In genomic region chr2:119939915-119940314, GRCh38 we compare ENCODE assay signal across 22 cellular contexts.
DNase-seq lines count a peak whose midpoint lies in the region; ATAC-seq and TF ChIP-seq lines count a peak whose summit lies in the region.
"Had no signal": no experiment of that assay in that cellular context is flagged by ENCODE, and none has a peak within 500 bp of the region (broad histone marks: within the 10 kb centered on the region; RNA-seq: fewer than 3 reads in every experiment).

No MANE protein-coding gene starts in this region.

- peaks cover 94 to 99% of the 10 kb centered on the region in 2 donors for H3K4me1 Mint-ChIP-seq in immature natural killer cell

- H3K27ac ChIP-seq in right atrium auricular region: peak overlapping the region in 1 of 2 donors; percentile 15
- no peak overlapping the region for H3K27ac ChIP-seq in MM.1S (ENCODE audit: low read length)
- peak overlapping the region; percentile 65 for H3K27ac ChIP-seq in psoas muscle
- no peak overlapping the region for H3K27ac ChIP-seq in transverse colon
- H3K27ac ChIP-seq: 22Rv1; BLaER1 treated with 17β-estradiol and CSF1 and Interleukin-3, amounts not matched to agents 10 nM and 100 nM; KMS-11; Peyer's patch had no signal

- no peaks in the 10 kb centered on the region; the same call in 1 of the 2 replicates for H3F3A ChIP-seq in MM.1S (ENCODE audit: insufficient read depth, low read length)

- ATAC-seq in Right ventricle myocardium superior (ENCODE audit: poor library complexity) (peak; percentile 63), psoas muscle (peak; percentile 74 to 90 (median 82))

- H3K4me3 ChIP-seq in right atrium auricular region: no peak overlapping the region
- H3K4me3 ChIP-seq in MM.1S (ENCODE audit: low read length): no peak overlapping the region
- H3K4me3 ChIP-seq in psoas muscle: no peak overlapping the region
- no peak overlapping the region for H3K4me3 ChIP-seq in transverse colon
- H3K4me3 ChIP-seq: BLaER1 treated with 17β-estradiol and CSF1 and Interleukin-3, amounts not matched to agents 10 nM and 100 nM; Peyer's patch had no signal

- no peaks in the 10 kb centered on the region for H3K9me2 ChIP-seq in MM.1S (replicated peaks; ENCODE audit: insufficient read depth, low read length)

- H3K9ac ChIP-seq in MM.1S (ENCODE audit: low read length): no peak overlapping the region
- H3K9ac ChIP-seq: BLaER1 treated with 17β-estradiol and CSF1 and Interleukin-3, amounts not matched to agents 10 nM and 100 nM; KMS-11 had no signal

- H3K4me1 ChIP-seq in right atrium auricular region (no peaks in the 10 kb centered on the region), MM.1S (ENCODE audit: low read length) (peaks cover 34% of the 10 kb centered on the region), psoas muscle (peaks cover 28% of the 10 kb centered on the region), transverse colon (no peaks in the 10 kb centered on the region)
- H3K4me1 ChIP-seq: BLaER1 treated with 17β-estradiol and CSF1 and Interleukin-3, amounts not matched to agents 10 nM and 100 nM; Peyer's patch had no signal

- H4K20me1 ChIP-seq in MM.1S (ENCODE audit: insufficient read depth, low read length): no peaks in the 10 kb centered on the region
- H4K20me1 ChIP-seq: BLaER1 treated with 17β-estradiol and CSF1 and Interleukin-3, amounts not matched to agents 10 nM and 100 nM had no signal

- in situ Hi-C loops in transverse colon (cut with MboI; ENCODE audit: low pct_ligation_motif_present in 1 of 4, low pct_unique_long_range_greater_than_20kb in 1 of 4, low sequenced_read_pairs in 3 of 4): no loop called here

- no peaks in the 10 kb centered on the region for H3K79me2 ChIP-seq in MM.1S (ENCODE audit: low read length)

- H3K27ac Mint-ChIP-seq in immature natural killer cell: peak overlapping the region; percentile 78 to 93 (median 89)

- no peak for TF ChIP-seq EP300 in transverse colon (IDR thresholded peaks at IDR 0.05; ENCODE audit: low read depth)

- H3K27me3 ChIP-seq in right atrium auricular region (no peaks in the 10 kb centered on the region), MM.1S (replicated peaks; ENCODE audit: insufficient read depth, low read length) (no peaks in the 10 kb centered on the region), psoas muscle (ENCODE audit: insufficient read depth in 3 of 3, low read length in 2 of 3) (no peaks in the 10 kb centered on the region), transverse colon (no peaks in the 10 kb centered on the region)
- H3K27me3 ChIP-seq: BLaER1 treated with 17β-estradiol and CSF1 and Interleukin-3, amounts not matched to agents 10 nM and 100 nM; Peyer's patch had no signal

- TF ChIP-seq POLR2A in transverse colon (IDR thresholded peaks at IDR 0.05): no peak

- H3K27me3 Mint-ChIP-seq in immature natural killer cell (ENCODE audit: low read depth in 3 of 3): peaks cover 0 to 3% (median 0%) of the 10 kb centered on the region in 3 donors

- intact Hi-C loops in Right ventricle myocardium superior (cut with DNase I): no loop called here
- intact Hi-C loops in psoas muscle (cut with DNase I): loop anchor here in 1 of 2 donors (5.0 kb wide), 1 partner anchor 188 kb away; no protein-coding TSS in a partner anchor
- intact Hi-C loops in transverse colon (cut with DNase I; ENCODE audit: low total_unique reads): no loop called here

- H3K36me3 ChIP-seq in right atrium auricular region (no peaks in the 10 kb centered on the region), MM.1S (replicated peaks; ENCODE audit: insufficient read depth, low read length) (no peaks in the 10 kb centered on the region), psoas muscle (ENCODE audit: insufficient read depth in 1 of 2, low read depth in 1 of 2) (peaks cover 0 to 10% of the 10 kb centered on the region in 2 donors), transverse colon (peaks cover 0 to 11% (median 4%) of the 10 kb centered on the region in 4 donors)

- H3K4me3 Mint-ChIP-seq in immature natural killer cell: peak overlapping the region; percentile 34 to 72 (median 64)

- H3K4me2 ChIP-seq in MM.1S (ENCODE audit: low read depth, low read length): 0 out of 2 replicates have a peak overlapping the region, but pooled peaks have one; percentile 2
- H3K4me2 ChIP-seq: BLaER1 treated with 17β-estradiol and CSF1 and Interleukin-3, amounts not matched to agents 10 nM and 100 nM; KMS-11 had no signal

- TF ChIP-seq CTCF in right atrium auricular region (IDR thresholded peaks at IDR 0.05): no peak
- no peak for TF ChIP-seq CTCF in MM.1S (IDR thresholded peaks at IDR 0.05; ENCODE audit: low read length)
- TF ChIP-seq CTCF in psoas muscle (IDR thresholded peaks at IDR 0.05): no peak
- TF ChIP-seq CTCF in transverse colon (IDR thresholded peaks at IDR 0.05): no peak

- peaks cover 0 to 1% (median 0%) of the 10 kb centered on the region in 6 donors for H3K9me3 Mint-ChIP-seq in immature natural killer cell

- no peak for DNase-seq in Right ventricle myocardium superior
- no peak for DNase-seq in right atrium auricular region (ENCODE audit: low spot score)
- no peak for DNase-seq in MM.1S
- no peak for DNase-seq in immature natural killer cell
- no peak for DNase-seq in psoas muscle
- DNase-seq in NCI-H2171 (lab: John Stamatoyannopoulos, UW): no peak
- DNase-seq in activated naive CD4-positive, alpha-beta T cell treated with anti-CD3 and anti-CD28 coated beads, Interleukin-2, amount 50 U/mL, for 16 hours: no peak
- no peak for DNase-seq in transverse colon
- DNase-seq: ACHN, DMS53, EL, GF-D8, MV-4-11, NCI-H1694, NCI-H2081, NCI-H2171 treated with DMSO at 0.1 percent for 48 hours, NCI-H524 treated with DMSO at 0.1 percent for 48 hours, NCI-H82, Peyer's patch had no signal

- H3K36me3 Mint-ChIP-seq in immature natural killer cell: peaks cover 34 to 71% (median 49%) of the 10 kb centered on the region in 3 donors

- no peak overlapping the region for H2AFZ ChIP-seq in MM.1S (ENCODE audit: low read length)

- 44 to 58% (median 47%) methylated on average over 3 of the region's 3 CpGs for WGBS in psoas muscle, 3 donors
- WGBS in transverse colon (ENCODE audit: low coverage in 1 of 2), 2 donors: 88% methylated on average over 3 of the region's 3 CpGs

- no peaks in the 10 kb centered on the region for H3K9me3 ChIP-seq in right atrium auricular region
- H3K9me3 ChIP-seq in MM.1S (replicated peaks; ENCODE audit: insufficient read depth, low read length): no peaks in the 10 kb centered on the region
- H3K9me3 ChIP-seq in psoas muscle: no peaks in the 10 kb centered on the region
- H3K9me3 ChIP-seq in transverse colon: no peaks in the 10 kb centered on the region
- H3K9me3 ChIP-seq: BLaER1 treated with 17β-estradiol and CSF1 and Interleukin-3, amounts not matched to agents 10 nM and 100 nM; Peyer's patch had no signal
